ENCODE assay signal across 1 cellular context in genomic region chr10:58696736-58697135, GRCh38.
TF ChIP-seq lines count a peak whose summit lies in the region.

No MANE protein-coding gene starts in this region.

TF ChIP-seq in GM23338, 12 proteins besides CTCF, POLR2A, EP300 and RAD21 (continued from another document):
- no peak for TF ChIP-seq ZNF462 (CRISPR knock-in tag; IDR thresholded peaks at IDR 0.05)
- TF ChIP-seq EZH2 (IDR thresholded peaks at IDR 0.05; ENCODE audit: low read depth, unreplicated experiment), result no peak
- TF ChIP-seq JUNB (IDR thresholded peaks at IDR 0.05; ENCODE audit: unreplicated experiment), result no peak
- no peak for TF ChIP-seq STAT1 (IDR thresholded peaks at IDR 0.05; ENCODE audit: unreplicated experiment)
- TF ChIP-seq EZH2phosphoT487 (IDR thresholded peaks at IDR 0.05; ENCODE audit: unreplicated experiment), result no peak
- no peak for TF ChIP-seq ETS1 (IDR thresholded peaks at IDR 0.05)
- TF ChIP-seq ZNF114 (CRISPR knock-in tag; IDR thresholded peaks at IDR 0.05), result no peak
- no peak for TF ChIP-seq ZNF331 (CRISPR knock-in tag; IDR thresholded peaks at IDR 0.05; ENCODE audit: low read depth)
- TF ChIP-seq POLR2AphosphoS5 (IDR thresholded peaks at IDR 0.05; ENCODE audit: low read depth), result no peak
- no peak for TF ChIP-seq REST (IDR thresholded peaks at IDR 0.05; ENCODE audit: unreplicated experiment)
- TF ChIP-seq CREB1 (CRISPR knock-in tag; IDR thresholded peaks at IDR 0.05; ENCODE audit: low read depth), result no peak
TF ChIP-seq in GM23338: peak in this region for 0.
